Comparison of ENCODE assay signal across 9 cellular contexts in the genomic region with DNA sequence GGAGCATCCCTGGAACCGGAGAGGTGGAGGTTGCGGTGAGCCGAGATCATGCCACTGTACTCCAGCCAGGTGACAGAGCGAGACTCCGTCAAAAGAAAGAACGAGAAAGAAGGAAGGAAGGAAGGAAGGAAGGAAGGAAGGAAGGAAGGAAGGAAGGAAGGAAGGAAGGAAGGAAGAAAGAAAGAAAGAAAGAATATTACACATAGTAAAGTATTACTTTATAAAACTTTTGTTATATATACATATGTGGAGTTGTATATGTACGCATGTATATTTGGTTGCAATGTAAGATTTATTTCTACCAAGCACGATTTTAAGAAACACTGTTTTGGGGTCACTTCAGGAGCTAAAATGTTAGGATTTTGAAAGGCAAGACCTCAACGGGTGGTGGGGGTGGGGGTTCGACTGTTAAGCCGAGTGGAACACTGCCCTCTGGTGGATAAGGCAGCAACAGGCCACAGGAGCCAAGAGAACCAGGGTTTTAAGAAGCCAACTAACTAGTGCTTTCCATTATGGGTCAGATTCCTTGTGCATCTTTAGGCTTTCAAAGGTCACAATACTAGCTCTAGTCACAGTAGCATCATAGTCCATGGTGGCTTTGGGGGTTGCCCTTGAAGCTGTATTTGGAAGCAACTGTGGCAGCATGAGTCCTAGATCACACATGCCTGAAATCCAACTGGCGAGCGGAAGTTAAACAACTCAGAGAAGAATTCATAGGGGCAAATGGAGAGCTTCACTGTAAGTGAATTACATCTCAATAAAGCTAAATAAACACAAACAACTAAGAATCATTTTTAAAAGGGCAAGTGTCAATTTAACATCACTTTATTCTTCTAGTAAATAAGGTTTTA. TPM values are rescaled to one million over a fixed set of nuclear protein-coding genes. Genes with fewer than 3 reads are reported as not detected.
DNase-seq lines count a peak whose midpoint lies in the region; ATAC-seq and TF ChIP-seq lines count a peak whose summit lies in the region.
"Had no signal": no experiment of that assay in that cellular context is flagged by ENCODE, and none has a peak within 500 bp of the region (broad histone marks: within the 10 kb centered on the region; RNA-seq: fewer than 3 reads in every experiment).

No MANE protein-coding gene starts in this region.

- no peak overlapping the region for H3K27ac ChIP-seq in upper lobe of left lung
- H3K27ac ChIP-seq: BLaER1 had no signal

- no peak overlapping the region for H3K4me3 Mint-ChIP-seq in activated T-helper 2 cell treated with anti-CD3 and anti-CD28 coated beads, Interferon-gamma antibody, Interleukin-2, Interleukin-4, amounts not matched to agents 10 μg/mL and 5 μg/mL and 100 μg/mL, durations not matched to agents 14 hours and 24 hours and 36 hours (ENCODE audit: low read depth)

- H3K36me3 Mint-ChIP-seq in activated T-helper 2 cell treated with anti-CD3 and anti-CD28 coated beads, Interferon-gamma antibody, Interleukin-2, Interleukin-4, amounts not matched to agents 10 μg/mL and 5 μg/mL and 100 μg/mL, durations not matched to agents 14 hours and 24 hours and 36 hours (ENCODE audit: low read depth), result peaks cover 43% of the 10 kb centered on the region

- DNase-seq in NCI-H1417 (lab: John Stamatoyannopoulos, UW) (peak; percentile 39 to 73 (median 48)), NCI-H1417 treated with DMSO at 0.1 percent for 48 hours (lab: John Stamatoyannopoulos, UW) (no peak), HT1080 (ENCODE audit: low read depth) (peak; percentile 59), RPMI8226 (peak; percentile 71), fibroblast of the conjunctiva (ENCODE audit: low read depth) (peak; percentile 65), nucleus accumbens (lab: John Stamatoyannopoulos, UW) (peak in 40 of 56 donors; percentile 3 to 74 (median 34)), upper lobe of left lung (peak in 1 of 2 donors; percentile 66)
- peak; percentile 51 for DNase-seq in activated T-helper 2 cell treated with anti-CD3 and anti-CD28 coated beads, Interferon-gamma antibody, Interleukin-2, Interleukin-4, amounts not matched to agents 10 μg/mL and 5 μg/mL and 100 μg/mL, durations not matched to agents 14 hours and 24 hours and 36 hours (ENCODE audit: low spot score)

- no peak for TF ChIP-seq EP300 in upper lobe of left lung (IDR thresholded peaks at IDR 0.05)

- peak; percentile 67 to 85 for ATAC-seq in upper lobe of left lung (ENCODE audit: low FRiP score in 2 of 2)

- no peaks in the 10 kb centered on the region for H3K9me3 Mint-ChIP-seq in activated T-helper 2 cell treated with anti-CD3 and anti-CD28 coated beads, Interferon-gamma antibody, Interleukin-2, Interleukin-4, amounts not matched to agents 10 μg/mL and 5 μg/mL and 100 μg/mL, durations not matched to agents 14 hours and 24 hours and 36 hours

- TF ChIP-seq CTCF in upper lobe of left lung (IDR thresholded peaks at IDR 0.05), result peak; percentile 48 to 82 (median 78)

- TF ChIP-seq POLR2A in upper lobe of left lung (IDR thresholded peaks at IDR 0.05), result no peak

- H3K9me3 ChIP-seq in upper lobe of left lung, result no peaks in the 10 kb centered on the region
- H3K9me3 ChIP-seq: BLaER1 had no signal

- no peak overlapping the region for H3K4me3 ChIP-seq in upper lobe of left lung
- H3K4me3 ChIP-seq: BLaER1 had no signal

- peaks cover 0 to 6% (median 0%) of the 10 kb centered on the region in 4 donors for H3K4me1 ChIP-seq in upper lobe of left lung
- H3K4me1 ChIP-seq: BLaER1 had no signal

- peak overlapping the region; percentile 64 for H3K27ac Mint-ChIP-seq in activated T-helper 2 cell treated with anti-CD3 and anti-CD28 coated beads, Interferon-gamma antibody, Interleukin-2, Interleukin-4, amounts not matched to agents 10 μg/mL and 5 μg/mL and 100 μg/mL, durations not matched to agents 14 hours and 24 hours and 36 hours

- WGBS in upper lobe of left lung, 2 donors, result 54 to 59% methylated on average over 13 of the region's 13 CpGs

- peaks cover 53% of the 10 kb centered on the region for H3K4me1 Mint-ChIP-seq in activated T-helper 2 cell treated with anti-CD3 and anti-CD28 coated beads, Interferon-gamma antibody, Interleukin-2, Interleukin-4, amounts not matched to agents 10 μg/mL and 5 μg/mL and 100 μg/mL, durations not matched to agents 14 hours and 24 hours and 36 hours (ENCODE audit: low read depth)

- intact Hi-C loops in activated T-helper 2 cell treated with anti-CD3 and anti-CD28 coated beads, Interferon-gamma antibody, Interleukin-2, Interleukin-4, amounts not matched to agents 10 μg/mL and 5 μg/mL and 100 μg/mL, durations not matched to agents 14 hours and 24 hours and 36 hours (cut with micrococcal nuclease), result loop anchor here (1.0 to 2.0 kb wide), 3 partner anchors 40 to 127 kb away; partner anchors contain the start of gene CRTAP

- no peaks in the 10 kb centered on the region for H3K27me3 ChIP-seq in upper lobe of left lung
- H3K27me3 ChIP-seq: BLaER1 had no signal

- H3K36me3 ChIP-seq in upper lobe of left lung, result peaks cover 0 to 28% (median 0%) of the 10 kb centered on the region in 4 donors

- H3K27me3 Mint-ChIP-seq in activated T-helper 2 cell treated with anti-CD3 and anti-CD28 coated beads, Interferon-gamma antibody, Interleukin-2, Interleukin-4, amounts not matched to agents 10 μg/mL and 5 μg/mL and 100 μg/mL, durations not matched to agents 14 hours and 24 hours and 36 hours (ENCODE audit: low read depth), result no peaks in the 10 kb centered on the region

RNA-seq across cellular contexts. Expression of gene GLB1, which starts 22.5 kb away (rescaled TPM):
- total RNA-seq in HT1080 (2014; rRNA removed; shearing (Covaris generic)), result 46.4 and 56.5 TPM in 2 replicates
- 34.4 and 36.3 TPM in 2 replicates for polyA plus RNA-seq in HT1080 (2015; cell fraction: cytosol; rRNA removed)
- polyA plus RNA-seq in HT1080 (2015; cell fraction: nucleus; rRNA removed), result 76.7 and 92.7 TPM in 2 replicates
- total RNA-seq in activated T-helper 2 cell treated with anti-CD3 and anti-CD28 coated beads, Interferon-gamma antibody, Interleukin-2, Interleukin-4, amounts not matched to agents 10 μg/mL and 5 μg/mL and 100 μg/mL, durations not matched to agents 14 hours and 24 hours and 36 hours, result 60.3 and 60.8 TPM in 2 replicates
- total RNA-seq in upper lobe of left lung, result 10 to 100 TPM; 51.2 to 99.9 (median 77.6) TPM

RNA-seq across cellular contexts. Expression of gene TMPPE, which starts 22.5 kb away (rescaled TPM):
- total RNA-seq in HT1080 (2014; rRNA removed; shearing (Covaris generic)), result 4.8 and 4.9 TPM in 2 replicates
- polyA plus RNA-seq in HT1080 (2015; cell fraction: cytosol; rRNA removed), result 1.9 and 2.7 TPM in 2 replicates
- 5.6 and 5.9 TPM in 2 replicates for polyA plus RNA-seq in HT1080 (2015; cell fraction: nucleus; rRNA removed)
- total RNA-seq in activated T-helper 2 cell treated with anti-CD3 and anti-CD28 coated beads, Interferon-gamma antibody, Interleukin-2, Interleukin-4, amounts not matched to agents 10 μg/mL and 5 μg/mL and 100 μg/mL, durations not matched to agents 14 hours and 24 hours and 36 hours, result 14.9 and 15.8 TPM in 2 replicates
- total RNA-seq in upper lobe of left lung, result 10 to 100 TPM in 5 of 6 donors, 1 to 10 TPM in 1; 5.2 to 17.3 (median 13.9) TPM

RNA-seq across cellular contexts. Expression of gene CRTAP, which starts 39.4 kb away (rescaled TPM):
- 290 and 376 TPM in 2 replicates for total RNA-seq in HT1080 (2014; rRNA removed; shearing (Covaris generic))
- 352 and 426 TPM in 2 replicates for polyA plus RNA-seq in HT1080 (2015; cell fraction: cytosol; rRNA removed)
- 159 and 169 TPM in 2 replicates for polyA plus RNA-seq in HT1080 (2015; cell fraction: nucleus; rRNA removed)
- 51.9 and 55.9 TPM in 2 replicates for total RNA-seq in activated T-helper 2 cell treated with anti-CD3 and anti-CD28 coated beads, Interferon-gamma antibody, Interleukin-2, Interleukin-4, amounts not matched to agents 10 μg/mL and 5 μg/mL and 100 μg/mL, durations not matched to agents 14 hours and 24 hours and 36 hours
- total RNA-seq in upper lobe of left lung, result 100 to 1,000 TPM in 3 of 6 donors, 10 to 100 TPM in 3; 75.4 to 235 (median 119) TPM
